10 cellular contexts compared by ENCODE assay signal in genomic region chr3:9139366-9139765, GRCh38.
"Had no signal": no experiment of that assay in that cellular context is flagged by ENCODE, and none has a peak within 500 bp of the region (broad histone marks: within the 10 kb centered on the region; RNA-seq: fewer than 3 reads in every experiment).

No MANE protein-coding gene starts in this region.

- H3K36me3 ChIP-seq: HAP-1 had no signal

- FAIRE-seq: H1, H54 had no signal

- H3K9ac ChIP-seq: GM23248 had no signal

- DNase-seq: GM23248, GOT3, H7, H9, HCEC 1CT, HFFc6 had no signal

- H3K4me3 ChIP-seq: GM23248, GM23338, HAP-1 had no signal

- H3K27ac ChIP-seq: GM23248 had no signal

- H3K4me2 ChIP-seq: GM23338 had no signal

- H3K4me1 ChIP-seq: HAP-1 had no signal

- H3K9me3 ChIP-seq: HAP-1 had no signal

- H2AFZ ChIP-seq: GM23248, GM23338 had no signal
